ENCODE assay signal across 34 cellular contexts in genomic region chr10:32687116-32687515, GRCh38.
"Had no signal": no experiment of that assay in that cellular context is flagged by ENCODE, and none has a peak within 500 bp of the region (broad histone marks: within the 10 kb centered on the region; RNA-seq: fewer than 3 reads in every experiment).

No MANE protein-coding gene starts in this region.

- H3K4me3 Mint-ChIP-seq: activated CD4-positive, alpha-beta memory T cell treated with anti-CD3 and anti-CD28 coated beads, Interleukin-2, amount 10 ng/mL, durations not matched to agents 7 days and 5 days; activated CD8-positive, alpha-beta memory T cell treated with anti-CD3 and anti-CD28 coated beads, Interleukin-2, amount 10 ng/mL, durations not matched to agents 7 days and 5 days; activated naive CD8-positive, alpha-beta T cell treated with anti-CD3 and anti-CD28 coated beads for 36 hours; activated T-cell treated with anti-CD3 and anti-CD28 coated beads, Interleukin-2, amount 50 U/mL, for 72 hours; activated T-helper 17 cell treated with anti-CD3 and anti-CD28 coated beads, Interleukin-2, amount 50 U/mL, for 72 hours; T-cell; T-helper 17 cell had no signal

- DNase-seq: activated CD4-positive, alpha-beta memory T cell treated with anti-CD3 and anti-CD28 coated beads, Interleukin-2, amount 10 ng/mL, durations not matched to agents 7 days and 5 days; activated CD4-positive, alpha-beta T cell treated with anti-CD3 and anti-CD28 coated beads for 1 hour; activated CD4-positive, alpha-beta T cell treated with anti-CD3 and anti-CD28 coated beads for 48 hours; activated CD4-positive, CD25-positive, alpha-beta regulatory T cell; activated CD8-positive, alpha-beta memory T cell treated with anti-CD3 and anti-CD28 coated beads for 24 hours; activated CD8-positive, alpha-beta memory T cell treated with anti-CD3 and anti-CD28 coated beads, Interleukin-2, amount 10 ng/mL, durations not matched to agents 7 days and 5 days; activated effector memory CD4-positive, alpha-beta T cell treated with anti-CD3 and anti-CD28 coated beads, Interleukin-2, amount 50 U/mL, for 16 hours; activated naive CD4-positive, alpha-beta T cell; activated naive CD4-positive, alpha-beta T cell treated with anti-CD3 and anti-CD28 coated beads, Interleukin-2, amount 50 U/mL, for 16 hours; activated naive CD8-positive, alpha-beta T cell treated with anti-CD3 and anti-CD28 coated beads for 36 hours; activated T-cell treated with anti-CD3 and anti-CD28 coated beads, Interleukin-2, amount 50 U/mL, for 1 hour; activated T-cell treated with anti-CD3 and anti-CD28 coated beads, Interleukin-2, amount 50 U/mL, for 72 hours; amniotic stem cell; aorta; brain microvascular endothelial cell; central memory CD4-positive, alpha-beta T cell; Kasumi-1; NCI-H1092 treated with DMSO at 0.1 percent for 48 hours; NCI-H1436; NCI-H1694; NCI-H1930; NCI-H2081 treated with DMSO at 0.1 percent for 48 hours; NCI-H345; NCI-H524 treated with DMSO at 0.1 percent for 48 hours; NK-92 treated with Interleukin-12 subunit alpha and Interleukin-12 subunit beta, amount 100 ng/mL, for 24 hours; RPMI8226; SHP77 treated with DMSO at 0.1 percent for 48 hours; SK-N-SH; T-cell; T-helper 17 cell; WERI-Rb-1 had no signal

- ATAC-seq: activated CD8-positive, alpha-beta memory T cell treated with anti-CD3 and anti-CD28 coated beads, Interleukin-2, amount 10 ng/mL, durations not matched to agents 7 days and 5 days; activated T-cell treated with anti-CD3 and anti-CD28 coated beads, Interleukin-2, amount 50 U/mL, for 72 hours; activated T-helper 17 cell treated with anti-CD3 and anti-CD28 coated beads, Interleukin-2, amount 50 U/mL, for 72 hours; T-cell; T-helper 17 cell had no signal

- H3K27ac Mint-ChIP-seq: activated CD4-positive, alpha-beta memory T cell treated with anti-CD3 and anti-CD28 coated beads, Interleukin-2, amount 10 ng/mL, durations not matched to agents 7 days and 5 days; activated CD8-positive, alpha-beta memory T cell treated with anti-CD3 and anti-CD28 coated beads, Interleukin-2, amount 10 ng/mL, durations not matched to agents 7 days and 5 days; activated naive CD8-positive, alpha-beta T cell treated with anti-CD3 and anti-CD28 coated beads for 36 hours; activated T-cell treated with anti-CD3 and anti-CD28 coated beads, Interleukin-2, amount 50 U/mL, for 72 hours; activated T-helper 17 cell treated with anti-CD3 and anti-CD28 coated beads, Interleukin-2, amount 50 U/mL, for 72 hours; T-cell; T-helper 17 cell had no signal

- H3K27me3 Mint-ChIP-seq: activated CD4-positive, alpha-beta memory T cell treated with anti-CD3 and anti-CD28 coated beads, Interleukin-2, amount 10 ng/mL, durations not matched to agents 7 days and 5 days; activated CD8-positive, alpha-beta memory T cell treated with anti-CD3 and anti-CD28 coated beads, Interleukin-2, amount 10 ng/mL, durations not matched to agents 7 days and 5 days; activated naive CD8-positive, alpha-beta T cell treated with anti-CD3 and anti-CD28 coated beads for 36 hours; activated T-helper 17 cell treated with anti-CD3 and anti-CD28 coated beads, Interleukin-2, amount 50 U/mL, for 72 hours; T-cell; T-helper 17 cell had no signal

- H3K27ac ChIP-seq: brain microvascular endothelial cell, SJSA1, WERI-Rb-1 had no signal

- FAIRE-seq: colon had no signal

- H3K4me1 Mint-ChIP-seq: activated CD4-positive, alpha-beta memory T cell treated with anti-CD3 and anti-CD28 coated beads, Interleukin-2, amount 10 ng/mL, durations not matched to agents 7 days and 5 days; activated CD8-positive, alpha-beta memory T cell treated with anti-CD3 and anti-CD28 coated beads, Interleukin-2, amount 10 ng/mL, durations not matched to agents 7 days and 5 days; activated naive CD8-positive, alpha-beta T cell treated with anti-CD3 and anti-CD28 coated beads for 36 hours; T-cell; T-helper 17 cell had no signal

- H3K27me3 ChIP-seq: brain microvascular endothelial cell, SJSA1 had no signal
